In the genomic region with DNA sequence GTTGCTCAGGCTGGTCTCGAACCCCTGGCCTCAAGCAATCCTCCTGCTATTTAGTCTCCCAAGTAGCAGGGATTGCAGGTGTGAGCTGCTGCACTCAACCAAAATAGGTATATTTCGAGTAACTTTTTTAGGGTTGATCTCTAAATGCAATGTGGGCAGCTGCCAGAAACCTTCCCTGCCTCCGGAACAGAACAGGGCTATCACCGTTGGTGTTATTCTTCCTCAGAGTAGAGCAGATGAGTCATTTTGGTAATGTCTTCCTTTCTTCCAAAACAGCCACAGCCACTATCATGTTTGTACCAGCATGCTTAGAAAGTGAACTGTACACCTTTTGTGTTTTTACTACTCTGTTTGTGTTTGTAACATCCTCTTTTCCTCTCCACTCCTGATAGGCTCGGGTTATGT, we compare ENCODE assay signal across 7 cellular contexts. TPM values are rescaled to one million over a fixed set of nuclear protein-coding genes. Genes with fewer than 3 reads are reported as not detected.
DNase-seq lines count a peak whose midpoint lies in the region; ATAC-seq, FAIRE-seq and TF ChIP-seq lines count a peak whose summit lies in the region.

No MANE protein-coding gene starts in this region.

- TF ChIP-seq POLR2A in GM12892 (IDR thresholded peaks at IDR 0.05; ENCODE audit: low read depth, low read length), result no peak

- TF ChIP-seq CTCF in RWPE1 (conservative IDR thresholded peaks at IDR 0.05; ENCODE audit: low read depth), result no peak
- TF ChIP-seq CTCF in choroid plexus epithelial cell (conservative IDR thresholded peaks at IDR 0.05; ENCODE audit: low read depth, low read length), result no peak
- no peak for TF ChIP-seq CTCF in osteocyte (IDR thresholded peaks at IDR 0.05)

- POLR2A ChIA-PET in RWPE1 (lab: Yijun Ruan, JAX; ENCODE audit: low non-redundant PET), result no interaction called here

- peaks cover 5% of the 10 kb centered on the region for H3K36me3 Mint-ChIP-seq in osteocyte (ENCODE audit: unreplicated experiment)

- WGBS in GM23248 (ENCODE audit: low coverage in 1 of 2, low lambda C conversion rate in 2 of 2, missing lambda C conversion rate in 2 of 2), 2 experiments, result 34 to 36% methylated on average over 5 of the region's 5 CpGs

- peak overlapping the region; percentile 24 for H3K4me3 Mint-ChIP-seq in osteocyte (ENCODE audit: unreplicated experiment)

- peaks cover 4% of the 10 kb centered on the region; the same call in 1 of the 2 replicates for H3K36me3 ChIP-seq in GM23248 (ENCODE audit: low read depth)

- no peaks in the 10 kb centered on the region for H3K9me2 ChIP-seq in GM23248 (ENCODE audit: insufficient read depth)

- H3K27me3 ChIP-seq in GM23248 (replicated peaks; ENCODE audit: insufficient read depth), result no peaks in the 10 kb centered on the region

- FAIRE-seq in GM12892 (lab: Jason Lieb, UNC), result no peak

- peaks cover 23% of the 10 kb centered on the region for H3K4me1 Mint-ChIP-seq in osteocyte (ENCODE audit: unreplicated experiment)

- H3K4me1 ChIP-seq in GM23248 (ENCODE audit: insufficient read depth), result peaks cover 40% of the 10 kb centered on the region

- no peaks in the 10 kb centered on the region for H3K9me3 ChIP-seq in GM23248 (ENCODE audit: low read depth)

- 0 out of 2 replicates have a peak, but pooled peaks cover 15% of the 10 kb centered on the region for H4K20me1 ChIP-seq in GM23248 (ENCODE audit: insufficient read depth)

- H3K4me2 ChIP-seq in GM23248 (ENCODE audit: unreplicated experiment), result peak overlapping the region; percentile 39

- no peak overlapping the region for H2AFZ ChIP-seq in GM23248

- DNase-seq in GM23248 (peak; percentile 78), RWPE1 (ENCODE audit: low spot score) (peak; percentile 38), choroid plexus epithelial cell (ENCODE audit: low read depth) (peak; percentile 63), osteocyte (ENCODE audit: extremely low spot score, unreplicated experiment) (no peak), 8988T (no peak), GM12892 (ENCODE audit: insufficient read length) (no peak)

- H3K27ac ChIP-seq in GM23248 (peak overlapping the region; percentile 43), RWPE1 (no peak overlapping the region; the same call in 1 of the 2 replicates)

- no peak for ATAC-seq in HG03135 (IDR thresholded peaks at IDR 0.05; ENCODE audit: unreplicated experiment)

- no peaks in the 10 kb centered on the region for H3K27me3 Mint-ChIP-seq in osteocyte (ENCODE audit: unreplicated experiment)

- peak overlapping the region; percentile 31 for H3K9ac ChIP-seq in GM23248

- no peaks in the 10 kb centered on the region for H3K9me3 Mint-ChIP-seq in osteocyte (ENCODE audit: unreplicated experiment)

- H3F3A ChIP-seq in GM23248 (ENCODE audit: insufficient read depth), result peaks cover 36% of the 10 kb centered on the region

- H3K27ac Mint-ChIP-seq in osteocyte (ENCODE audit: unreplicated experiment), result no peak overlapping the region

- CTCF ChIA-PET in RWPE1 (lab: Yijun Ruan, JAX), result no interaction called here

- H3K4me3 ChIP-seq in GM23248, result no peak overlapping the region; the same call in 1 of the 2 replicates
- no peak overlapping the region for H3K4me3 ChIP-seq in choroid plexus epithelial cell (ENCODE audit: low read depth, low read length)

- peaks cover 100% of the 10 kb centered on the region for H3K79me2 ChIP-seq in GM23248 (ENCODE audit: insufficient read depth)

- in situ Hi-C loops in GM23248 (cut with MboI), result no loop called here

RNA-seq across cellular contexts. Expression of a gene that starts 44.1 kb away (rescaled TPM):
- total RNA-seq in GM23248 (2014; rRNA removed; shearing (Covaris generic)), result 77.8 and 89.6 TPM in 2 replicates
- polyA plus RNA-seq in GM23248 (2016; fragmentation: Nextera tagmentation; extraction: Ambion mirVana), result 76.5 and 80.4 TPM in 2 replicates
- 65.0 and 65.2 TPM in 2 replicates for total RNA-seq in osteocyte
- polyA plus RNA-seq in GM12892 (2012; ENCODE audit: missing spikeins), result 7.8 TPM

Comparison
In these comparisons a context has a peak if more than half of its experiments do, and no peak if none do; other contexts are left out.
1. DNase-seq: peak in GM23248 (single experiment), RWPE1 (single experiment) and choroid plexus epithelial cell (single experiment); none in osteocyte (single experiment), 8988T (single experiment) and GM12892 (single experiment).